Comparison of ENCODE assay signal across 31 cellular contexts in the genomic region with DNA sequence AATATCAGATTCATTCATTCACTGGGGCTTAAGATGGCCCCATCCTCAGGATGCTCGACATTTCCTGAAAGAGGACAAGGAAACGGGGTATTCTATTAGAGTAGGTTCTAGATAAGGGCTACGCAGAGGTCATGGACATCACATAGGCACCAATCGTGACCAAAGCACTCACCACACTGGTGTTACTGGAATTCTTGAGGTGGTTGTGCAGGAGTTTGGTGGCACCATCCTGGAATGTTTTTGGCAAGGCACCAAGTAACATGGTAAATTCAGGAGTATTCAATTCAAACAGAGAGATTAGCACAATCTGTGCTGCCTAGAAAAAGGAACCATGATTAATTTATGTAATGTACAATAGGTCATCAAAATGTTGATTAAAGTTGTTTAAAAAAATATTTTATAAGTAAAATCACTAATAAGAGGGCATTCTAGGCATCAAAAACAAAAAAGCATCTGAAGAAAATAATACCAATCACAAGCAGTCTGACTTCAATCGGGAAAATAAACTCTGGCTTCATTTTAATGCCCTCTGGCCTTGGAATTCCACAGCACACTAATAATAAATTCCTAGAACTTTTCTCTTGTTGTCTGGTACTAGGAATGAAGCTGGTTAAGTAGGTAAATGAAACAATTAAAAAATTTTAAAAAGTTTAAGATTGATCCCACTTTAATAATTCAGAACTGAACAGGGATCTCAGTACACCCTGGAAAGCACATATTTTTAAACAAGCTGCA.
DNase-seq lines count a peak whose midpoint lies in the region; ATAC-seq, FAIRE-seq and TF ChIP-seq lines count a peak whose summit lies in the region.
"Had no signal": no experiment of that assay in that cellular context is flagged by ENCODE, and none has a peak within 500 bp of the region (broad histone marks: within the 10 kb centered on the region; RNA-seq: fewer than 3 reads in every experiment).

No MANE protein-coding gene starts in this region.

- H3K27ac ChIP-seq in vagina, result no peak overlapping the region
- H3K27ac ChIP-seq: foreskin keratinocyte, heart left ventricle had no signal

- TF ChIP-seq POLR2A in GM12892 (IDR thresholded peaks at IDR 0.05; ENCODE audit: low read depth, low read length) (no peak), vagina (IDR thresholded peaks at IDR 0.05) (no peak)

- H3K9me3 ChIP-seq in vagina, result no peaks in the 10 kb centered on the region
- H3K9me3 ChIP-seq: heart left ventricle had no signal

- no peaks in the 10 kb centered on the region for H3K27me3 ChIP-seq in vagina
- H3K27me3 ChIP-seq: foreskin keratinocyte, heart left ventricle had no signal

- H3K36me3 ChIP-seq in vagina, result peaks cover 0 to 31% of the 10 kb centered on the region in 2 donors

- ATAC-seq in GM21447 (IDR thresholded peaks at IDR 0.05; ENCODE audit: unreplicated experiment), result no peak
- ATAC-seq: activated naive CD4-positive, alpha-beta T cell treated with anti-CD3 and anti-CD28 coated beads, Interleukin-2, amount 50 U/mL, for 72 hours; esophagus mucosa; foreskin keratinocyte; heart left ventricle; natural killer cell; PC-3; stimulated activated naive B cell treated with anti-CD40 and anti-IgM and Interleukin-4, amounts not matched to agents 10 μg/mL and 1 μg/mL and 100 μg/mL, for 72 hours had no signal

- DNase-seq in GM12892 (ENCODE audit: insufficient read length) (no peak), RCC 7860 (ENCODE audit: low spot score) (peak; percentile 71), choroid plexus epithelial cell (ENCODE audit: low read depth) (peak; percentile 58), retinal pigment epithelial cell (ENCODE audit: low read depth) (peak; percentile 9), vagina (ENCODE audit: extremely low spot score in 2 of 2) (no peak), NCI-H69 (lab: John Stamatoyannopoulos, UW) (no peak)
- DNase-seq: activated CD4-positive, alpha-beta T cell treated with anti-CD3 and anti-CD28 coated beads for 4 hours; aorta; C1 segment of cervical spinal cord; caudate nucleus; dermis blood vessel endothelial cell; endodermal cell; foreskin keratinocyte; GF-D8; heart left ventricle; KBM-7; natural killer cell; NCI-H1930; NCI-H526 treated with DMSO at 0.1 percent for 48 hours; occipital lobe; PC-3; SHP77; stimulated activated naive B cell treated with anti-CD40 and anti-IgM and Interleukin-4, amounts not matched to agents 10 μg/mL and 1 μg/mL and 100 μg/mL, for 72 hours; substantia nigra; T-helper 2 cell; trophoblast cell had no signal

- intact Hi-C loops in vagina (cut with DNase I), result no loop called here

- TF ChIP-seq CTCF in choroid plexus epithelial cell (conservative IDR thresholded peaks at IDR 0.05; ENCODE audit: low read depth, low read length) (no peak), retinal pigment epithelial cell (conservative IDR thresholded peaks at IDR 0.05; ENCODE audit: low read depth, low read length) (no peak), vagina (IDR thresholded peaks at IDR 0.05) (no peak)

- H3K4me1 ChIP-seq in vagina, result no peaks in the 10 kb centered on the region
- H3K4me1 ChIP-seq: foreskin keratinocyte had no signal

- no peak overlapping the region for H3K4me3 ChIP-seq in choroid plexus epithelial cell (ENCODE audit: low read depth, low read length)
- H3K4me3 ChIP-seq in retinal pigment epithelial cell (ENCODE audit: low read length), result no peak overlapping the region
- H3K4me3 ChIP-seq in vagina, result no peak overlapping the region
- H3K4me3 ChIP-seq: heart left ventricle had no signal

- FAIRE-seq in GM12892 (lab: Jason Lieb, UNC) (peak; percentile 42), RCC 7860 (lab: Jason Lieb, UNC) (no peak)
- FAIRE-seq: H1, HTR-8/SVneo had no signal

Comparison
In these comparisons a context has a peak if more than half of its experiments do, and no peak if none do; other contexts are left out.
1. DNase-seq: peak in RCC 7860 (single experiment), choroid plexus epithelial cell (single experiment) and retinal pigment epithelial cell (single experiment); none in GM12892 (single experiment), vagina (0 of 2) and NCI-H69 (single experiment).